In the genomic region with DNA sequence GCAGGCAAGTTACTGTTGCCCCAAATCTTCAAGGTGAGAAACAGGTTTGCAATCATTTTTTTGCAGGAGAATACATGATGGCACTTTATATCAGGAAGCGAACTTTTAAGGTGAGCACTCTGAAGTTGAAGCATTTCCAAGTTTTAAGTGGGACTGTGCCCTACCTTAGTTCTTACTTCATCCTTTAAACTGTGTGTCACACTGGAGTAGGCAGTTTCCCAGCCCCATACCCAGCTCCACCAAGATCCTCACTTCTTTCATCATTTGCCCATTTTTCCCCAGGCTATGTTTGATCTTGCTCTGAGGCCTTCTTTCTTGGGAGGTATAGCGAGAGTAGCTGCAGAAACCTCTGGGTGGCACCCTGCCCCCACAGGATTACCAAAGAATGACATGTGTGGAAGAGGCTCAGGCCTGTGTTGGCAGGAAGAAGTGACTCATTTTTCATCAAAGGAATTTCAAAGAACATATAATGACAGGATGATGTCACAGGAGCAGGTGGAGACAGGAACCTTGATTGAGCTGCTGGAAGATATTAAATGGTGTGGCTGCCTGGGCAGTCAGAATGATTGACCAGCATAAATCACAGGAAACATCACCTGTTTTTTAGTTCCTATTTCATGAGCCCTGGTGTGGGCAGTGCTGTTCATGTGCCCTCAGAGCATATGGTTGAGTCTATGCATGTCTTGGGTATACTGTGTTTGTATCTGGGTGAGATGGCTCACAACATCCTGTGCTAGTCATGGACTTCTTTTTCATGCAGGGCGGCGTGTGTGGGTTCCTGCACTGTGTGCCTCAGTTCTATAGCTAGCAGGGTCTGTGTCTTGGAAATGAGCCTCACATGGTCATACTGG, we compare ENCODE assay signal across 8 cellular contexts. TPM values are rescaled to one million over a fixed set of nuclear protein-coding genes. Genes with fewer than 3 reads are reported as not detected.
DNase-seq lines count a peak whose midpoint lies in the region; ATAC-seq and TF ChIP-seq lines count a peak whose summit lies in the region.

No MANE protein-coding gene starts in this region.

- H4K20me1 ChIP-seq in HCT116 (ENCODE audit: insufficient read depth): no peaks in the 10 kb centered on the region

- peaks cover 0 to 2% of the 10 kb centered on the region in 2 donors for H3K36me3 Mint-ChIP-seq in CD4-positive, alpha-beta memory T cell
- peaks cover 3% of the 10 kb centered on the region for H3K36me3 Mint-ChIP-seq in activated CD4-positive, alpha-beta T cell treated with anti-CD3 and anti-CD28 coated beads for 36 hours (ENCODE audit: low read depth)
- no peaks in the 10 kb centered on the region for H3K36me3 Mint-ChIP-seq in stimulated activated memory B cell treated with anti-CD40 and anti-IgM and Interleukin-4, amounts not matched to agents 10 μg/mL and 1 μg/mL and 100 μg/mL, for 72 hours

- no peak for TF ChIP-seq POLR2A in HCT116 (IDR thresholded peaks at IDR 0.05; ENCODE audit: borderline replicate concordance, extremely low read depth, insufficient read depth, insufficient read length)

- H3K9me2 ChIP-seq in HCT116 (ENCODE audit: insufficient read depth): no peaks in the 10 kb centered on the region

- H3K4me1 ChIP-seq in CD4-positive, alpha-beta memory T cell (ENCODE audit: insufficient read depth, low read length): peaks cover 34% of the 10 kb centered on the region
- H3K4me1 ChIP-seq in HCT116 (ENCODE audit: control insufficient read depth in 1 of 2, insufficient read depth in 2 of 2, low read length in 2 of 2): peaks cover 48 to 63% of the 10 kb centered on the region in 2 experiments

- TF ChIP-seq RAD21 in HCT116 (IDR thresholded peaks at IDR 0.05; ENCODE audit: low read depth): peak; percentile 80

- no peak overlapping the region for H2AFZ ChIP-seq in HCT116 (ENCODE audit: low read depth, low read length, poor library complexity, severe bottlenecking)

- H3K36me3 ChIP-seq in CD4-positive, alpha-beta memory T cell (ENCODE audit: insufficient read depth, low read length): no peaks in the 10 kb centered on the region
- H3K36me3 ChIP-seq in HCT116 (ENCODE audit: control insufficient read depth in 1 of 2, insufficient read depth in 2 of 2, low read length in 2 of 2): no peaks in the 10 kb centered on the region

- no peaks in the 10 kb centered on the region for H3K9me3 ChIP-seq in CD4-positive, alpha-beta memory T cell (ENCODE audit: control insufficient read depth in 1 of 2, low read length in 2 of 2)
- no peaks in the 10 kb centered on the region for H3K9me3 ChIP-seq in HCT116 (ENCODE audit: control insufficient read depth in 1 of 2, insufficient read depth in 1 of 2, low read depth in 1 of 2, low read length in 2 of 2)

- RAD21 ChIA-PET in HCT116 (lab: Charles Lee; ENCODE audit: low non-redundant PET in 1 of 2, low total read pairs in 2 of 2, uncharacterized antibody in 2 of 2, unreplicated experiment in 2 of 2): interaction anchor here in 1 of 2 experiments (0.6 to 1.2 kb wide), 2 partner anchors 75 to 222 kb away, joined by 3 read pairs; no protein-coding TSS in a partner anchor

- peak overlapping the region; percentile 37 for H3K9ac ChIP-seq in HCT116 (ENCODE audit: low read length)

- peak overlapping the region; percentile 66 for H3K4me2 ChIP-seq in HCT116 (ENCODE audit: low read length)

- peak; percentile 91 for ATAC-seq in HCT116
- ATAC-seq in activated CD4-positive, alpha-beta T cell treated with anti-CD3 and anti-CD28 coated beads for 36 hours: peak; percentile 84
- ATAC-seq in stimulated activated memory B cell treated with anti-CD40 and anti-IgM and Interleukin-4, amounts not matched to agents 10 μg/mL and 1 μg/mL and 100 μg/mL, for 72 hours: peak; percentile 85
- no peak for ATAC-seq in HG02763 (IDR thresholded peaks at IDR 0.05; ENCODE audit: unreplicated experiment)

- H3K27me3 Mint-ChIP-seq in CD4-positive, alpha-beta memory T cell: no peaks in the 10 kb centered on the region
- H3K27me3 Mint-ChIP-seq in activated CD4-positive, alpha-beta T cell treated with anti-CD3 and anti-CD28 coated beads for 36 hours: no peaks in the 10 kb centered on the region
- no peaks in the 10 kb centered on the region for H3K27me3 Mint-ChIP-seq in stimulated activated memory B cell treated with anti-CD40 and anti-IgM and Interleukin-4, amounts not matched to agents 10 μg/mL and 1 μg/mL and 100 μg/mL, for 72 hours

- peak; percentile 83 to 95 (median 87) for DNase-seq in CD4-positive, alpha-beta memory T cell
- DNase-seq in HCT116 (ENCODE audit: low read depth, low spot score) (peak; percentile 96), NCI-H345 treated with DMSO at 0.1 percent for 48 hours (lab: John Stamatoyannopoulos, UW; ENCODE audit: unreplicated experiment) (peak; percentile 5), dedifferentiated amniotic fluid mesenchymal stem cell (ENCODE audit: extremely low spot score) (peak; percentile 73), mucosa of gallbladder (ENCODE audit: low spot score) (peak; percentile 80)
- DNase-seq in activated CD4-positive, alpha-beta T cell treated with anti-CD3 and anti-CD28 coated beads for 36 hours: peak; percentile 90

- peaks cover 18 to 44% (median 30%) of the 10 kb centered on the region in 4 donors for H3K4me1 Mint-ChIP-seq in CD4-positive, alpha-beta memory T cell
- peaks cover 50% of the 10 kb centered on the region for H3K4me1 Mint-ChIP-seq in activated CD4-positive, alpha-beta T cell treated with anti-CD3 and anti-CD28 coated beads for 36 hours
- H3K4me1 Mint-ChIP-seq in stimulated activated memory B cell treated with anti-CD40 and anti-IgM and Interleukin-4, amounts not matched to agents 10 μg/mL and 1 μg/mL and 100 μg/mL, for 72 hours: peaks cover 46% of the 10 kb centered on the region

- H3K27ac ChIP-seq in CD4-positive, alpha-beta memory T cell (ENCODE audit: low read depth, low read length): peak overlapping the region; percentile 70
- peak overlapping the region; percentile 55 for H3K27ac ChIP-seq in HCT116 (ENCODE audit: low read depth, low read length)

- intact Hi-C loops in CD4-positive, alpha-beta memory T cell (cut with micrococcal nuclease): loop anchor here (1.0 to 5.0 kb wide), 5 partner anchors 9 to 394 kb away; partner anchors contain the start of gene PABPC4
- intact Hi-C loops in HCT116 (cut with micrococcal nuclease): loop anchor here (2.0 to 5.0 kb wide), 2 partner anchors 51 to 81 kb away; no protein-coding TSS in a partner anchor
- intact Hi-C loops in activated CD4-positive, alpha-beta T cell treated with anti-CD3 and anti-CD28 coated beads for 36 hours (cut with DNase I, micrococcal nuclease): loop anchor here (1.0 to 5.0 kb wide), 9 partner anchors 9 to 483 kb away; partner anchors contain the start of gene BMP8A (in 1 of the 2)

- CTCF ChIA-PET in CD4-positive, alpha-beta memory T cell (lab: Charles Lee; ENCODE audit: partially characterized antibody): interaction anchor here (0.6 to 17.2 kb wide), 32 partner anchors 9 to 355 kb away, joined by 3 to 820 read pairs (median 4); partner anchors contain the start of gene MACF1
- CTCF ChIA-PET in HCT116 (lab: Charles Lee): interaction anchor here (0.7 to 3.2 kb wide), 8 partner anchors 9 to 355 kb away, joined by 3 to 31 read pairs (median 5); no protein-coding TSS in a partner anchor
- CTCF ChIA-PET in activated CD4-positive, alpha-beta T cell treated with anti-CD3 and anti-CD28 coated beads for 36 hours (lab: Charles Lee): interaction anchor here (0.7 to 3.4 kb wide), 26 partner anchors 9 to 232 kb away, joined by 3 to 51 read pairs (median 4); partner anchors contain the start of gene MACF1

- TSS peak; percentile 59 for BruUV-seq in HCT116 (replicated peaks; lab: Mats Ljungman, UMichigan)

- H3K27me3 ChIP-seq in CD4-positive, alpha-beta memory T cell (ENCODE audit: insufficient read depth, low read length): no peaks in the 10 kb centered on the region
- no peaks in the 10 kb centered on the region for H3K27me3 ChIP-seq in HCT116 (ENCODE audit: insufficient read depth, low read length)

- POLR2A ChIA-PET in CD4-positive, alpha-beta memory T cell (lab: Charles Lee; ENCODE audit: partially characterized antibody): interaction anchor here (0.6 to 3.4 kb wide), 13 partner anchors 10 to 175 kb away, joined by 3 to 45 read pairs (median 6); partner anchors contain the start of gene MACF1
- POLR2A ChIA-PET in HCT116 (lab: Charles Lee): interaction anchor here (1.2 to 2.1 kb wide), 3 partner anchors 8 to 213 kb away, joined by 3 to 13 read pairs (median 3); no protein-coding TSS in a partner anchor
- POLR2A ChIA-PET in activated CD4-positive, alpha-beta T cell treated with anti-CD3 and anti-CD28 coated beads for 36 hours (lab: Charles Lee): interaction anchor here (1.0 to 1.5 kb wide), 3 partner anchors 9 to 86 kb away, joined by 3 to 11 read pairs (median 4); no protein-coding TSS in a partner anchor

- H3K79me2 ChIP-seq in HCT116 (ENCODE audit: insufficient read depth, low read length): no peaks in the 10 kb centered on the region; the same call in 1 of the 2 replicates

- H3K9me3 Mint-ChIP-seq in CD4-positive, alpha-beta memory T cell: no peaks in the 10 kb centered on the region
- no peaks in the 10 kb centered on the region for H3K9me3 Mint-ChIP-seq in activated CD4-positive, alpha-beta T cell treated with anti-CD3 and anti-CD28 coated beads for 36 hours (ENCODE audit: low read depth)
- no peaks in the 10 kb centered on the region for H3K9me3 Mint-ChIP-seq in stimulated activated memory B cell treated with anti-CD40 and anti-IgM and Interleukin-4, amounts not matched to agents 10 μg/mL and 1 μg/mL and 100 μg/mL, for 72 hours

- H3K4me3 Mint-ChIP-seq in CD4-positive, alpha-beta memory T cell: peak overlapping the region in 5 of 8 donors; percentile 8 to 53 (median 35)
- H3K4me3 Mint-ChIP-seq in activated CD4-positive, alpha-beta T cell treated with anti-CD3 and anti-CD28 coated beads for 36 hours: peak overlapping the region; percentile 30
- H3K4me3 Mint-ChIP-seq in stimulated activated memory B cell treated with anti-CD40 and anti-IgM and Interleukin-4, amounts not matched to agents 10 μg/mL and 1 μg/mL and 100 μg/mL, for 72 hours: peak overlapping the region; percentile 28

- H3K4me3 ChIP-seq in CD4-positive, alpha-beta memory T cell (ENCODE audit: low read length in 2 of 2): no peak overlapping the region
- H3K4me3 ChIP-seq in HCT116 (replicated peaks in 1 of 2; ENCODE audit: low read depth in 1 of 2, low read length in 2 of 2): peak overlapping the region in 1 of 2 experiments; percentile 18; a peak in 2 of 4 replicates

- peak overlapping the region; percentile 90 to 98 (median 96) for H3K27ac Mint-ChIP-seq in CD4-positive, alpha-beta memory T cell
- peak overlapping the region; percentile 98 for H3K27ac Mint-ChIP-seq in activated CD4-positive, alpha-beta T cell treated with anti-CD3 and anti-CD28 coated beads for 36 hours
- peak overlapping the region; percentile 83 for H3K27ac Mint-ChIP-seq in stimulated activated memory B cell treated with anti-CD40 and anti-IgM and Interleukin-4, amounts not matched to agents 10 μg/mL and 1 μg/mL and 100 μg/mL, for 72 hours

- peak; percentile 42 to 66 (median 59); a peak in 5 of 6 replicates for TF ChIP-seq CTCF in HCT116 (IDR thresholded peaks at IDR 0.05 in 2 of 3, conservative IDR thresholded peaks at IDR 0.05 in 1 of 3; ENCODE audit: borderline replicate concordance in 1 of 3, insufficient read depth in 1 of 3, low read depth in 2 of 3, low read length in 2 of 3)

RNA-seq across cellular contexts. Expression of gene MACF1, which starts 20.8 kb away (rescaled TPM):
- 100 to 1,000 TPM; 329 to 387 TPM for total RNA-seq in CD4-positive, alpha-beta memory T cell
- polyA plus RNA-seq in CD4-positive, alpha-beta memory T cell: 100 to 1,000 TPM in 1 of 2 donors, 1 to 10 TPM in 1; 6.8 to 114 TPM
- total RNA-seq in HCT116 (2021; ENCODE audit: unreplicated experiment) (146 TPM), mucosa of gallbladder (404 TPM)
- polyA plus RNA-seq in HCT116 (2012): 53.8 and 67.2 TPM in 2 replicates
- total RNA-seq in activated CD4-positive, alpha-beta T cell treated with anti-CD3 and anti-CD28 coated beads for 36 hours: 100 to 1,000 TPM; 192 to 195 TPM

Comparison
In these comparisons a context has a peak if more than half of its experiments do, and no peak if none do; other contexts are left out.
1. DNase-seq: peak in every context shown above with its lines; median percentile 96 in HCT116; 90 in activated CD4-positive, alpha-beta T cell treated with anti-CD3 and anti-CD28 coated beads for 36 hours; 87 in CD4-positive, alpha-beta memory T cell; 80 in mucosa of gallbladder; 73 in dedifferentiated amniotic fluid mesenchymal stem cell; 5 in NCI-H345 treated with DMSO at 0.1 percent for 48 hours.